In the genomic region with DNA sequence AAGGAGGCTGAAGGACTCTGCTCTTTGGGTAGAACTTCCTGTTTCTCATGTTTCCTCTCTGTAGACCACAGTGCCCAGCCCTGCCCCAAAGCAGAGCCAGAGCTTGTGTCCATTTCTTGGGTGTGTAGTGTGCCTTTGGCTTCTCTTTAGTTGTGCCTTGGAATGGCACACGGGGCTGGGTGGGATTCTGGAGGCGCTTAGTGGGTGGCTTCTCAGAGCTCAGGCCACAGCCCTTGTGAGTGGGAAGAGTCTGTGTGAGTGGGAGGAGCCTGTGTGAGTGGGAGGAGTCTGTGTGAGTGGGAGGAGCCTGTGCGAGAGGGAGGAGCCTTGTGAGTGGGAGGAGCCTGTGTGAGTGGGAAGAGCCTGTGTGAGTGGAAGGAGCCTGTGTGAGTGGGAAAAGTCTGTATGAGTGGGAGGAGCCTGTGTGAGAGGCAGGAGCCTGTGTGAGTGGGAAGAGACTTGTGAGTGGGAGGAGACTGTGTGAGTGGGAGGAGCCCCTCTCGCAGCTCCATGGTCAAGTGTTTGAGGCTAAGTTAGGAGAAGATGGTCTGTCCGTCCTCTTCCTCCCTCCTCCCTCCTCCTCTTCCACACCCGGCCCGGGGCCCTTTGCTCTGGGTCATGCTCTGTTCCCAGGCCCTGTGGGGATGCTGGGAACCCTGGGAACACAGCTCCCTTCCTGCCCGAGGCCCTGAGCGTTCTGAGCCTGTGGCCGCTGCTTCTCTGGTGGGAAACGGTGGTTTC, we compare ENCODE assay signal across 10 cellular contexts.
DNase-seq lines count a peak whose midpoint lies in the region; ATAC-seq and TF ChIP-seq lines count a peak whose summit lies in the region.
"Had no signal": no experiment of that assay in that cellular context is flagged by ENCODE, and none has a peak within 500 bp of the region (broad histone marks: within the 10 kb centered on the region; RNA-seq: fewer than 3 reads in every experiment).

No MANE protein-coding gene starts in this region.

- H3K9me3 ChIP-seq in PC-3 (ENCODE audit: low read length), result no peaks in the 10 kb centered on the region

- ATAC-seq in activated naive CD4-positive, alpha-beta T cell treated with anti-CD3 and anti-CD28 coated beads, Interleukin-2, amount 50 U/mL, for 72 hours, result peak; percentile 40 to 45
- ATAC-seq in memory B cell (ENCODE audit: low read depth) (peak; percentile 62), GM21737 (IDR thresholded peaks at IDR 0.05; ENCODE audit: unreplicated experiment) (no peak), PC-3 (no peak; the same call in 1 of the 2 replicates)

- no peak overlapping the region for H3K4me3 Mint-ChIP-seq in memory B cell

- H3K27me3 Mint-ChIP-seq in memory B cell, result no peaks in the 10 kb centered on the region

- H3K36me3 ChIP-seq in PC-3 (ENCODE audit: low read depth, low read length), result peaks cover 5% of the 10 kb centered on the region; the same call in 1 of the 2 replicates

- no peak overlapping the region for H3K27ac ChIP-seq in PC-3 (ENCODE audit: low read length)
- H3K27ac ChIP-seq: KMS-11 had no signal

- peaks cover 33% of the 10 kb centered on the region for H3K4me1 Mint-ChIP-seq in memory B cell

- peaks cover 10 to 26% of the 10 kb centered on the region in 2 donors for H3K9me3 Mint-ChIP-seq in activated naive CD4-positive, alpha-beta T cell treated with anti-CD3 and anti-CD28 coated beads, Interleukin-2, amount 50 U/mL, for 72 hours
- peaks cover 6% of the 10 kb centered on the region for H3K9me3 Mint-ChIP-seq in memory B cell

- H3K4me2 ChIP-seq in PC-3 (ENCODE audit: low read length), result no peak overlapping the region
- H3K4me2 ChIP-seq: KMS-11 had no signal

- CTCF ChIA-PET in PC-3 (lab: Charles Lee), result no interaction called here

- no peak overlapping the region for H3K4me3 ChIP-seq in PC-3 (ENCODE audit: low read length)

- no peak overlapping the region for H3K27ac Mint-ChIP-seq in activated naive CD4-positive, alpha-beta T cell treated with anti-CD3 and anti-CD28 coated beads, Interleukin-2, amount 50 U/mL, for 72 hours
- H3K27ac Mint-ChIP-seq in memory B cell, result peak overlapping the region; percentile 80

- peaks cover 18 to 37% of the 10 kb centered on the region in 2 donors for H3K36me3 Mint-ChIP-seq in activated naive CD4-positive, alpha-beta T cell treated with anti-CD3 and anti-CD28 coated beads, Interleukin-2, amount 50 U/mL, for 72 hours
- H3K36me3 Mint-ChIP-seq in memory B cell, result peaks cover 18% of the 10 kb centered on the region

- DNase-seq in COLO829 (ENCODE audit: low spot score), result peak; percentile 9
- DNase-seq in Kasumi-1 (lab: John Stamatoyannopoulos, UW), result peak; percentile 40 to 46
- DNase-seq in activated naive CD4-positive, alpha-beta T cell treated with anti-CD3 and anti-CD28 coated beads, Interleukin-2, amount 50 U/mL, for 72 hours (ENCODE audit: low spot score in 2 of 2), result no peak
- no peak for DNase-seq in memory B cell (ENCODE audit: low spot score in 2 of 2)
- no peak for DNase-seq in GDM1 (lab: John Stamatoyannopoulos, UW)
- no peak for DNase-seq in iPS-NIHi11 (ENCODE audit: low spot score)
- no peak for DNase-seq in PC-3
- DNase-seq: GF-D8 had no signal

- no peak overlapping the region for H3K9ac ChIP-seq in PC-3 (ENCODE audit: low read length)
- H3K9ac ChIP-seq: KMS-11 had no signal

- no peaks in the 10 kb centered on the region for H4K20me1 ChIP-seq in PC-3 (ENCODE audit: low read length)

- POLR2A ChIA-PET in PC-3 (lab: Charles Lee; ENCODE audit: unreplicated experiment), result no interaction called here

- intact Hi-C loops in PC-3 (cut with micrococcal nuclease), result no loop called here

- H3F3A ChIP-seq in PC-3 (ENCODE audit: low read length, unreplicated experiment), result no peaks in the 10 kb centered on the region

- BruUV-seq in PC-3 (replicated peaks; lab: Mats Ljungman, UMichigan), result no TSS peak

- H3K79me2 ChIP-seq in PC-3 (ENCODE audit: low read length), result no peaks in the 10 kb centered on the region

- no peak overlapping the region for H2AFZ ChIP-seq in PC-3 (ENCODE audit: low read length)

- no peaks in the 10 kb centered on the region for H3K27me3 ChIP-seq in PC-3 (ENCODE audit: low read length)

- no peaks in the 10 kb centered on the region for H3K4me1 ChIP-seq in PC-3 (ENCODE audit: insufficient read depth, low read length)

- no peak for TF ChIP-seq CTCF in PC-3 (conservative IDR thresholded peaks at IDR 0.05; ENCODE audit: low read depth, low read length)

- H3K9me2 ChIP-seq in PC-3 (replicated peaks; ENCODE audit: low read length), result no peaks in the 10 kb centered on the region

Comparison
In these comparisons a context has a peak if more than half of its experiments do, and no peak if none do; other contexts are left out.
1. DNase-seq: peak in COLO829 (single experiment) and Kasumi-1 (2 of 2); none in activated naive CD4-positive, alpha-beta T cell treated with anti-CD3 and anti-CD28 coated beads, Interleukin-2, amount 50 U/mL, for 72 hours (0 of 2), memory B cell (0 of 2), GDM1 (single experiment), iPS-NIHi11 (single experiment) and PC-3 (single experiment).
2. ATAC-seq: peak in activated naive CD4-positive, alpha-beta T cell treated with anti-CD3 and anti-CD28 coated beads, Interleukin-2, amount 50 U/mL, for 72 hours (2 of 2) and memory B cell (single experiment); none in GM21737 (single experiment) and PC-3 (single experiment).